1 cellular context compared by ENCODE assay signal in the genomic region with DNA sequence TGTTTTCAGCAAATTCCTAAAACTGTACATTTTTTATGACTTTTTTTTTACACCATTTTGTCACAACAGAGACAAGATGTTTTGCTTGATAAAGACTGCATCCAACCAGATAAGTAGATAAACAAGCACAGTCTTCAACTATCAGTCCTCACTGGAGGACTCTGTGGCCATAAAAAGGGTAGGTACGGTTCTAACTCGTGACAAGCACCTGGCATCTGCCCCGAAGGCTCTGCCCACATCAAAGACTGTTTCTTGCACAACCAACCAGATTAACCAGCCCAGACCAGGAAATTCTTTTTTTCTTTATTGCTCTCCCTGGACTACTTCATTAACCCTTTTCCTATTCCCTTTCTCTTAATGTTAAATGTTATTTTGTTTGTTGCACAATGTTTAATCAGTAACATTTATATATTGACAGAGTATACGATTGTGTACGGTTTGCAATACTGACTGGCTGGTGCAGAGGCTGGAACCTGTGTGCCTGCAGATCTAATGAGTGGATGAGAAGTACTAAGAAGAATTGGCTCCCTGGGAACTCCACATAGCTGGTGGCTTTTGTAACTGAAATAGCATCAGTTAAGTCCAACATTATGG.
TF ChIP-seq lines count a peak whose summit lies in the region.

No MANE protein-coding gene starts in this region.

TF ChIP-seq in A549, 52 proteins besides CTCF, POLR2A, EP300 and RAD21 (continued from another document):
- TF ChIP-seq CHD4 (IDR thresholded peaks at IDR 0.05; ENCODE audit: borderline replicate concordance) (no peak), RCOR1 (IDR thresholded peaks at IDR 0.05; ENCODE audit: low read depth, low read length) (no peak), HOXB5 (CRISPR knock-in tag; IDR thresholded peaks at IDR 0.05) (no peak), FOXS1 (CRISPR knock-in tag; IDR thresholded peaks at IDR 0.05) (no peak), FOSB (CRISPR knock-in tag; IDR thresholded peaks at IDR 0.05) (no peak), ZSCAN20 (CRISPR knock-in tag; IDR thresholded peaks at IDR 0.05) (no peak), RNF2 (IDR thresholded peaks at IDR 0.05; ENCODE audit: borderline replicate concordance, low read depth) (no peak), MAFK (IDR thresholded peaks at IDR 0.05; ENCODE audit: partially characterized antibody) (no peak)
- TF ChIP-seq, protein P1, sequence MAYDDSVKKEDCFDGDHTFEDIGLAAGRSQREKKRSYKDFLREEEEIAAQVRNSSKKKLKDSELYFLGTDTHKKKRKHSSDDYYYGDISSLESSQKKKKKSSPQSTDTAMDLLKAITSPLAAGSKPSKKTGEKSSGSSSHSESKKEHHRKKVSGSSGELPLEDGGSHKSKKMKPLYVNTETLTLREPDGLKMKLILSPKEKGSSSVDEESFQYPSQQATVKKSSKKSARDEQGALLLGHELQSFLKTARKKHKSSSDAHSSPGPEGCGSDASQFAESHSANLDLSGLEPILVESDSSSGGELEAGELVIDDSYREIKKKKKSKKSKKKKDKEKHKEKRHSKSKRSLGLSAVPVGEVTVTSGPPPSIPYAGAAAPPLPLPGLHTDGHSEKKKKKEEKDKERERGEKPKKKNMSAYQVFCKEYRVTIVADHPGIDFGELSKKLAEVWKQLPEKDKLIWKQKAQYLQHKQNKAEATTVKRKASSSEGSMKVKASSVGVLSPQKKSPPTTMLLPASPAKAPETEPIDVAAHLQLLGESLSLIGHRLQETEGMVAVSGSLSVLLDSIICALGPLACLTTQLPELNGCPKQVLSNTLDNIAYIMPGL (CRISPR knock-in tag; IDR thresholded peaks at IDR 0.05; ENCODE audit: borderline replicate concordance): no peak
- TF ChIP-seq, protein P2, sequence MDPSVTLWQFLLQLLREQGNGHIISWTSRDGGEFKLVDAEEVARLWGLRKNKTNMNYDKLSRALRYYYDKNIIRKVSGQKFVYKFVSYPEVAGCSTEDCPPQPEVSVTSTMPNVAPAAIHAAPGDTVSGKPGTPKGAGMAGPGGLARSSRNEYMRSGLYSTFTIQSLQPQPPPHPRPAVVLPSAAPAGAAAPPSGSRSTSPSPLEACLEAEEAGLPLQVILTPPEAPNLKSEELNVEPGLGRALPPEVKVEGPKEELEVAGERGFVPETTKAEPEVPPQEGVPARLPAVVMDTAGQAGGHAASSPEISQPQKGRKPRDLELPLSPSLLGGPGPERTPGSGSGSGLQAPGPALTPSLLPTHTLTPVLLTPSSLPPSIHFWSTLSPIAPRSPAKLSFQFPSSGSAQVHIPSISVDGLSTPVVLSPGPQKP (IDR thresholded peaks at IDR 0.05; ENCODE audit: low read depth, low read length): no peak
